ENCODE assay signal across 19 cellular contexts in the genomic region with DNA sequence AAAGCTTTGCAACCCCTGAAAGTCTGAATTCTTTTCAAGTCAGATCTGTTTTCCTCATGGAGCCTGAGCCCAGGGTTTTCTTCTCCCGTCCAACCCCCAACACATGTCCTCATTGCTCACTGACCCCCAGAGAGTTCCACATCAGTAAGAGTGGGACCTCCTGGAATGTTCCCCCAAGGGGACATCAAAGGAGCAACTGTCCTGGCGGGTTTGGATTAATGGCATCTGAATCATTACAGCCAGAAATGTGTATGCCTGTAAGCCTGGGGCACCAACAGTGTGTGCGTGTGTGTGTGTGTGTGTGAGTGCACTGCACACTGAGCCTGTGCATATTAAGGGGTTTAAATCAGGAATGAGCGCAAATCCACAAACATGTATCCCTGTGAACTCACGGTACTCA.
"Had no signal": no experiment of that assay in that cellular context is flagged by ENCODE, and none has a peak within 500 bp of the region (broad histone marks: within the 10 kb centered on the region; RNA-seq: fewer than 3 reads in every experiment).

No MANE protein-coding gene starts in this region.

- H3K4me3 ChIP-seq: ascending aorta, MG63, Peyer's patch had no signal

- DNase-seq: activated CD4-positive, alpha-beta memory T cell treated with anti-CD3 and anti-CD28 coated beads, Interleukin-2, amount 10 ng/mL, durations not matched to agents 7 days and 5 days; activated CD4-positive, alpha-beta T cell treated with anti-CD3 and anti-CD28 coated beads for 36 hours; activated CD4-positive, alpha-beta T cell treated with anti-CD3 and anti-CD28 coated beads, Interleukin-2, amount 50 U/mL, for 1 hour; activated gamma-delta T cell treated with Interleukin-2 at 50 U/mL for 16 hours; activated naive CD4-positive, alpha-beta T cell treated with anti-CD3 and anti-CD28 coated beads, Interleukin-2, amount 50 U/mL, for 16 hours; activated T-cell treated with anti-CD3 and anti-CD28 coated beads for 4 hours; activated T-cell treated with anti-CD3 and anti-CD28 coated beads, Interleukin-2, amount 50 U/mL, for 48 hours; amniotic stem cell; MG63; NCI-H1092 treated with DMSO at 0.1 percent for 48 hours; NCI-H1436; NCI-H1694 treated with DMSO at 0.1 percent for 48 hours; NCI-H2029 treated with DMSO at 0.1 percent for 48 hours; NCI-H446; Peyer's patch; SHP77 treated with DMSO at 0.1 percent for 48 hours; T-helper 1 cell; WERI-Rb-1 had no signal
